Comparison of ENCODE assay signal across 12 cellular contexts in the genomic region with DNA sequence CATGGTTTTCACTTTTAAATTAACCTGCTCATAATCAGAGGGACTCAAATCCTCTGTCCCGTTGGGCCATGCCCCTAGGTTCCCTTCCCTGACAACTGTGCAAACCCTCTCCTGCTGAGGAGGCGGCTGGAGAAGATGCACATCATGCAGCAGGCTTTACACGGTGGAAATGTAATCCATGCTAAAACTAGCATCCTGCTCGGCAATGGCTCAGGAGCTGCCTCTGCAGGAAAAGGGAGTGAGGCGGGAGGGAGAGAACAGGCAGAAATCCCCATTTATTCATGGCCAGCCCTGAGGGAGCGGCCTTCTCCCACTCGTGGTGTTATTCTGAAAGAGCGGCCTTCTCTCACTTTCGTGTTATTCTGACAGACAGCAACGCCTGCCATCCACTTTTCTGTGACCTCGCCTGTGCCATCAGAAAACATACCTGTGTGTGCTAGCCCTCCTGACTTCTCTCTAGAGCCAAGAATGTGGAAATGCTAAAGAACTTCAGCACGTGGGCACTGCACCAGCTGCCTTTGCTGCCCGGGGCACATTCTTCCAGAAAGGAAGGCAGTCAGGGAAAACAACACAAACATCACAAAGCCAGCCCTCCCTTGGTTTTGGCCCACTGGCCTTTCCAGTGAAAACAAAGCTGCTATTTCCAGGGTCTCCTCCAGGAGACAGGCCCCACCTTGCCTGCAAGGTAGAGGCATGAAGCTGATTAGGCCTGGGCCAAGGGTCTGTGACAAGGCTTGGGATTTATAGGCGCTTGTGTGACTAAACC.
A peak's percentile ranks its signal among the peaks of the same experiment; 100 is the strongest.
DNase-seq lines count a peak whose midpoint lies in the region; ATAC-seq and TF ChIP-seq lines count a peak whose summit lies in the region.
"Had no signal": no experiment of that assay in that cellular context is flagged by ENCODE, and none has a peak within 500 bp of the region (broad histone marks: within the 10 kb centered on the region; RNA-seq: fewer than 3 reads in every experiment).

No MANE protein-coding gene starts in this region.

- H3K79me2 ChIP-seq in SK-N-SH (ENCODE audit: insufficient read depth), result no peaks in the 10 kb centered on the region

- ATAC-seq in lung (ENCODE audit: insufficient read depth, low FRiP score) (no peak), HG03565 (IDR thresholded peaks at IDR 0.05; ENCODE audit: unreplicated experiment) (no peak), HG03135 (IDR thresholded peaks at IDR 0.05; ENCODE audit: unreplicated experiment) (no peak)
- ATAC-seq: Panc1 had no signal

- WGBS in lung, 2 donors, result 74 to 82% methylated on average over 14 of the region's 14 CpGs
- WGBS in thyroid gland, 2 donors, result 47 to 59% methylated on average over 14 of the region's 14 CpGs
- WGBS in SK-N-SH (ENCODE audit: low lambda C conversion rate), result 77% methylated on average over 11 of the region's 14 CpGs

- DNase-seq in epithelial cell of proximal tubule (ENCODE audit: low read depth) (peak; percentile 30), lung (ENCODE audit: low spot score) (no peak), thyroid gland (peak; percentile 95 to 96), SK-N-SH (no peak), DMS53 (lab: John Stamatoyannopoulos, UW) (no peak)
- DNase-seq: activated T-cell treated with anti-CD3 and anti-CD28 coated beads, Interleukin-2, amount 50 U/mL, for 24 hours; Karpas-422; WERI-Rb-1 had no signal

- H3K27ac ChIP-seq in angular gyrus (ENCODE audit: low read depth, low read length) (peak overlapping the region; percentile 49), lung (ENCODE audit: low read depth in 1 of 2, low read length in 1 of 2) (peak overlapping the region; percentile 21 to 66), thyroid gland (peak overlapping the region; percentile 98 to 100 (median 99)), SK-N-SH (ENCODE audit: low read depth in 2 of 2, low read length in 1 of 2) (no peak overlapping the region)
- H3K27ac ChIP-seq: WERI-Rb-1 had no signal

- no peaks in the 10 kb centered on the region for H3K9me2 ChIP-seq in SK-N-SH

- no peak for TF ChIP-seq EP300 in SK-N-SH (IDR thresholded peaks at IDR 0.05; ENCODE audit: borderline replicate concordance in 1 of 2, low read depth in 1 of 2, low read length in 1 of 2)

- H3K4me1 ChIP-seq in lung (ENCODE audit: control insufficient read depth in 2 of 2, insufficient read depth in 2 of 2, low read length in 2 of 2) (peaks cover 0 to 4% of the 10 kb centered on the region in 2 donors), thyroid gland (peaks cover 47 to 59% of the 10 kb centered on the region in 2 donors), SK-N-SH (ENCODE audit: control insufficient read depth in 1 of 2, insufficient read depth in 2 of 2, low read depth in 1 of 2, low read length in 1 of 2) (no peaks in the 10 kb centered on the region; a peak in 1 of 4 replicates)

- no peak overlapping the region for H3K9ac ChIP-seq in SK-N-SH

- no peak overlapping the region for H2AFZ ChIP-seq in SK-N-SH (ENCODE audit: low read depth)

- no peaks in the 10 kb centered on the region for H3K27me3 ChIP-seq in lung (ENCODE audit: control insufficient read depth, insufficient read depth)
- H3K27me3 ChIP-seq in thyroid gland, result no peaks in the 10 kb centered on the region
- H3K27me3 ChIP-seq in SK-N-SH (ENCODE audit: insufficient read depth), result no peaks in the 10 kb centered on the region

- CTCF ChIA-PET in SK-N-SH (lab: Yijun Ruan, JAX), result interaction anchor here (1.7 kb wide), 1 partner anchor 238 kb away, joined by 9 read pairs; no protein-coding TSS in a partner anchor

- intact Hi-C loops in thyroid gland (cut with DNase I), result no loop called here

- no peaks in the 10 kb centered on the region for H4K20me1 ChIP-seq in SK-N-SH (ENCODE audit: insufficient read depth)

- peak in 1 of 2 donors; percentile 34 for TF ChIP-seq POLR2A in thyroid gland (IDR thresholded peaks at IDR 0.05)

- POLR2A ChIA-PET in SK-N-SH (lab: Yijun Ruan, JAX), result no interaction called here

- no peaks in the 10 kb centered on the region for H3F3A ChIP-seq in SK-N-SH (replicated peaks; ENCODE audit: insufficient read depth)

- TF ChIP-seq CTCF in epithelial cell of proximal tubule (conservative IDR thresholded peaks at IDR 0.05; ENCODE audit: low read depth, low read length) (peak; percentile 24), lung (IDR thresholded peaks at IDR 0.05; ENCODE audit: control extremely low read depth, extremely low read depth) (no peak), thyroid gland (IDR thresholded peaks at IDR 0.05) (peak in 4 of 6 experiments; percentile 41 to 73 (median 59)), SK-N-SH (IDR thresholded peaks at IDR 0.05) (no peak)

- TF ChIP-seq RAD21 in SK-N-SH (IDR thresholded peaks at IDR 0.05; ENCODE audit: low read length), result no peak

- H3K4me2 ChIP-seq in SK-N-SH, result no peak overlapping the region

- H3K4me3 ChIP-seq in epithelial cell of proximal tubule (ENCODE audit: low read depth, low read length), result no peak overlapping the region
- no peak overlapping the region for H3K4me3 ChIP-seq in lung
- peak overlapping the region in 1 of 3 donors; percentile 5 for H3K4me3 ChIP-seq in thyroid gland (replicated peaks in 1 of 3)
- no peak overlapping the region for H3K4me3 ChIP-seq in SK-N-SH (ENCODE audit: low read depth in 2 of 2, low read length in 1 of 2)

- H3K36me3 ChIP-seq in lung (ENCODE audit: control insufficient read depth in 2 of 2, insufficient read depth in 2 of 2, low read length in 2 of 2), result peaks cover 0 to 2% of the 10 kb centered on the region in 2 donors
- peaks cover 0 to 5% of the 10 kb centered on the region in 2 donors for H3K36me3 ChIP-seq in thyroid gland
- H3K36me3 ChIP-seq in SK-N-SH (replicated peaks in 1 of 2; ENCODE audit: control insufficient read depth in 1 of 2, insufficient read depth in 2 of 2, low read length in 1 of 2), result peaks cover 0 to 54% of the 10 kb centered on the region in 2 experiments

- no peaks in the 10 kb centered on the region for H3K9me3 ChIP-seq in lung (ENCODE audit: control insufficient read depth in 2 of 2, insufficient read depth in 1 of 2, low read length in 1 of 2)
- H3K9me3 ChIP-seq in thyroid gland, result no peaks in the 10 kb centered on the region
- no peaks in the 10 kb centered on the region for H3K9me3 ChIP-seq in SK-N-SH

TF ChIP-seq in SK-N-SH, 30 proteins besides CTCF, POLR2A, EP300 and RAD21:
- TF ChIP-seq NFIC (IDR thresholded peaks at IDR 0.05; ENCODE audit: borderline replicate concordance) (no peak), CHD2 (IDR thresholded peaks at IDR 0.05; ENCODE audit: low read length, partially characterized antibody) (no peak), FOSL2 (IDR thresholded peaks at IDR 0.05; ENCODE audit: borderline replicate concordance, low read depth) (no peak)
TF ChIP-seq in SK-N-SH: peak in this region for 0.

Comparison
In these comparisons a context has a peak if more than half of its experiments do, and no peak if none do; other contexts are left out.
1. H3K27ac ChIP-seq: peak in angular gyrus (single experiment), lung (2 of 2) and thyroid gland (3 of 3); none in SK-N-SH (0 of 2).
2. DNase-seq: peak in epithelial cell of proximal tubule (single experiment) and thyroid gland (2 of 2); none in lung (single experiment), SK-N-SH (single experiment) and DMS53 (single experiment).
3. CTCF ChIP-seq: peak in epithelial cell of proximal tubule (single experiment) and thyroid gland (4 of 6); none in lung (single experiment) and SK-N-SH (single experiment).